1 cellular context compared by ENCODE assay signal in genomic region chr17:2703606-2704005, GRCh38.
TF ChIP-seq lines count a peak whose summit lies in the region.

No MANE protein-coding gene starts in this region.

TF ChIP-seq in GM23338, 12 proteins besides CTCF, POLR2A, EP300 and RAD21:
- TF ChIP-seq STAT1 (IDR thresholded peaks at IDR 0.05; ENCODE audit: unreplicated experiment) (no peak), EZH2 (IDR thresholded peaks at IDR 0.05; ENCODE audit: low read depth, unreplicated experiment) (no peak), ETS1 (IDR thresholded peaks at IDR 0.05) (no peak), NANOG (IDR thresholded peaks at IDR 0.05; ENCODE audit: borderline replicate concordance) (no peak), POLR2AphosphoS5 (IDR thresholded peaks at IDR 0.05; ENCODE audit: low read depth) (no peak), JUNB (IDR thresholded peaks at IDR 0.05; ENCODE audit: unreplicated experiment) (no peak), EZH2phosphoT487 (IDR thresholded peaks at IDR 0.05; ENCODE audit: unreplicated experiment) (no peak), ZNF114 (CRISPR knock-in tag; IDR thresholded peaks at IDR 0.05) (no peak), ZNF331 (CRISPR knock-in tag; IDR thresholded peaks at IDR 0.05; ENCODE audit: low read depth) (no peak), CREB1 (CRISPR knock-in tag; IDR thresholded peaks at IDR 0.05; ENCODE audit: low read depth) (no peak), ZNF462 (CRISPR knock-in tag; IDR thresholded peaks at IDR 0.05) (no peak)
- TF ChIP-seq, protein P1, sequence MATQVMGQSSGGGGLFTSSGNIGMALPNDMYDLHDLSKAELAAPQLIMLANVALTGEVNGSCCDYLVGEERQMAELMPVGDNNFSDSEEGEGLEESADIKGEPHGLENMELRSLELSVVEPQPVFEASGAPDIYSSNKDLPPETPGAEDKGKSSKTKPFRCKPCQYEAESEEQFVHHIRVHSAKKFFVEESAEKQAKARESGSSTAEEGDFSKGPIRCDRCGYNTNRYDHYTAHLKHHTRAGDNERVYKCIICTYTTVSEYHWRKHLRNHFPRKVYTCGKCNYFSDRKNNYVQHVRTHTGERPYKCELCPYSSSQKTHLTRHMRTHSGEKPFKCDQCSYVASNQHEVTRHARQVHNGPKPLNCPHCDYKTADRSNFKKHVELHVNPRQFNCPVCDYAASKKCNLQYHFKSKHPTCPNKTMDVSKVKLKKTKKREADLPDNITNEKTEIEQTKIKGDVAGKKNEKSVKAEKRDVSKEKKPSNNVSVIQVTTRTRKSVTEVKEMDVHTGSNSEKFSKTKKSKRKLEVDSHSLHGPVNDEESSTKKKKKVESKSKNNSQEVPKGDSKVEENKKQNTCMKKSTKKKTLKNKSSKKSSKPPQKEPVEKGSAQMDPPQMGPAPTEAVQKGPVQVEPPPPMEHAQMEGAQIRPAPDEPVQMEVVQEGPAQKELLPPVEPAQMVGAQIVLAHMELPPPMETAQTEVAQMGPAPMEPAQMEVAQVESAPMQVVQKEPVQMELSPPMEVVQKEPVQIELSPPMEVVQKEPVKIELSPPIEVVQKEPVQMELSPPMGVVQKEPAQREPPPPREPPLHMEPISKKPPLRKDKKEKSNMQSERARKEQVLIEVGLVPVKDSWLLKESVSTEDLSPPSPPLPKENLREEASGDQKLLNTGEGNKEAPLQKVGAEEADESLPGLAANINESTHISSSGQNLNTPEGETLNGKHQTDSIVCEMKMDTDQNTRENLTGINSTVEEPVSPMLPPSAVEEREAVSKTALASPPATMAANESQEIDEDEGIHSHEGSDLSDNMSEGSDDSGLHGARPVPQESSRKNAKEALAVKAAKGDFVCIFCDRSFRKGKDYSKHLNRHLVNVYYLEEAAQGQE (IDR thresholded peaks at IDR 0.05; ENCODE audit: unreplicated experiment): no peak
